8 cellular contexts compared by ENCODE assay signal in genomic region chr3:23202921-23203650, GRCh38. TPM values are rescaled to one million over a fixed set of nuclear protein-coding genes. Genes with fewer than 3 reads are reported as not detected.
DNase-seq lines count a peak whose midpoint lies in the region; ATAC-seq and TF ChIP-seq lines count a peak whose summit lies in the region.

Gene UBE2E2, plus strand, starts transcription at chr3:23203327.

- H2AFZ ChIP-seq in neuron (ENCODE audit: low read depth, low read length) = peak within 1 kb of the TSS; percentile 99

- H3K9me3 Mint-ChIP-seq in CD4-positive, alpha-beta T cell = no peaks in the 10 kb centered on the region

- H3K4me3 Mint-ChIP-seq in CD4-positive, alpha-beta T cell = peak within 1 kb of the TSS; percentile 97

- 0% methylated on average over 7 to 22 of the region's 99 CpGs for WGBS in gastroesophageal sphincter (ENCODE audit: low coverage in 1 of 2), 2 donors
- under 1% methylated on average over 99 of the region's 99 CpGs for whole genome bisulfite sequencing in thymus

- H3K27me3 ChIP-seq in CD4-positive, alpha-beta T cell (ENCODE audit: control insufficient read depth, insufficient read depth, low read length) = no peaks in the 10 kb centered on the region
- H3K27me3 ChIP-seq in gastroesophageal sphincter (no peaks in the 10 kb centered on the region), neuron (ENCODE audit: insufficient read depth, low read length) (peaks cover 5% of the 10 kb centered on the region), thymus (ENCODE audit: control insufficient read depth, insufficient read depth) (no peaks in the 10 kb centered on the region)

- H3K36me3 Mint-ChIP-seq in CD4-positive, alpha-beta T cell (ENCODE audit: low read depth) = peaks cover 9% of the 10 kb centered on the region

- H3K27ac ChIP-seq in CD4-positive, alpha-beta T cell (ENCODE audit: low read depth, low read length) = peak within 1 kb of the TSS; percentile 18
- H3K27ac ChIP-seq in gastroesophageal sphincter (peak within 1 kb of the TSS; percentile 63 to 91 (median 90)), thymus (ENCODE audit: low read depth) (peak within 1 kb of the TSS; percentile 85)

- DNase-seq in CD4-positive, alpha-beta T cell = peak; percentile 17 to 64 (median 37)
- DNase-seq in activated naive CD4-positive, alpha-beta T cell treated with anti-CD3 and anti-CD28 coated beads, Interleukin-2, amount 50 U/mL, for 16 hours = peak; percentile 70

- no peaks in the 10 kb centered on the region for H3K9me3 ChIP-seq in CD4-positive, alpha-beta T cell (ENCODE audit: control insufficient read depth, low read length)
- no peaks in the 10 kb centered on the region for H3K9me3 ChIP-seq in gastroesophageal sphincter
- H3K9me3 ChIP-seq in neuron (ENCODE audit: low read length) = no peaks in the 10 kb centered on the region
- no peaks in the 10 kb centered on the region for H3K9me3 ChIP-seq in thymus (ENCODE audit: control insufficient read depth)

- peak; percentile 66 for ATAC-seq in CD4-positive, alpha-beta T cell (ENCODE audit: poor library complexity)
- ATAC-seq in GM19395 (IDR thresholded peaks at IDR 0.05; ENCODE audit: unreplicated experiment) (peak; percentile 74), HG03460 (IDR thresholded peaks at IDR 0.05; ENCODE audit: unreplicated experiment) (peak; percentile 72), gastroesophageal sphincter (peak; percentile 85)

- no peak for TF ChIP-seq CTCF in CD4-positive, alpha-beta T cell (IDR thresholded peaks at IDR 0.05)
- TF ChIP-seq CTCF in gastroesophageal sphincter (IDR thresholded peaks at IDR 0.05) = peak in 1 of 4 experiments; percentile 3

- POLR2A ChIA-PET in CD4-positive, alpha-beta T cell (lab: Charles Lee) = interaction anchor here (1.2 kb wide), 1 partner anchor 714 kb away, joined by 3 read pairs; the partner anchor contains the start of genes NKIRAS1 and RPL15

- TF ChIP-seq POLR2A in gastroesophageal sphincter (IDR thresholded peaks at IDR 0.05) = peak; percentile 64 to 73

- TF ChIP-seq EP300 in gastroesophageal sphincter (IDR thresholded peaks at IDR 0.05) = no peak

- peak within 1 kb of the TSS; percentile 86 for H3K27ac Mint-ChIP-seq in CD4-positive, alpha-beta T cell

- peak within 1 kb of the TSS; percentile 87 to 95 for H3K4me3 ChIP-seq in gastroesophageal sphincter
- peak within 1 kb of the TSS; percentile 92 for H3K4me3 ChIP-seq in neuron (ENCODE audit: low read length)
- H3K4me3 ChIP-seq in thymus (ENCODE audit: low read length) = peak within 1 kb of the TSS; percentile 99

- CTCF ChIA-PET in CD4-positive, alpha-beta T cell (lab: Charles Lee) = no interaction called here

- intact Hi-C loops in CD4-positive, alpha-beta T cell (cut with DNase I, micrococcal nuclease) = loop anchor here in 1 of 2 experiments (5.0 to 10.0 kb wide), 2 partner anchors 599 to 742 kb away; partner anchors contain the start of gene NR1D2

- peaks cover 15% of the 10 kb centered on the region for H3K27me3 Mint-ChIP-seq in CD4-positive, alpha-beta T cell

- H3K4me1 ChIP-seq in gastroesophageal sphincter (peaks cover 0 to 32% (median 0%) of the 10 kb centered on the region in 3 donors), neuron (ENCODE audit: insufficient read depth, low read length) (peaks cover 13% of the 10 kb centered on the region), thymus (ENCODE audit: control insufficient read depth, insufficient read depth, low read length) (peaks cover 9% of the 10 kb centered on the region)

- H3K4me1 Mint-ChIP-seq in CD4-positive, alpha-beta T cell (ENCODE audit: low read depth) = peaks cover 33% of the 10 kb centered on the region

- H3K36me3 ChIP-seq in gastroesophageal sphincter (no peaks in the 10 kb centered on the region), neuron (ENCODE audit: insufficient read depth, low read length) (no peaks in the 10 kb centered on the region), thymus (ENCODE audit: control insufficient read depth, insufficient read depth) (no peaks in the 10 kb centered on the region)

TF ChIP-seq in PFSK-1, 5 proteins besides CTCF, POLR2A, EP300 and RAD21:
- peak; percentile 43; the same call in 1 of the 2 replicates for TF ChIP-seq POLR2AphosphoS5 (IDR thresholded peaks at IDR 0.05; ENCODE audit: low read depth, low read length)
- no peak; the same call in 1 of the 2 replicates for TF ChIP-seq SIN3A (IDR thresholded peaks at IDR 0.05; ENCODE audit: borderline replicate concordance, insufficient read depth, low read length)
- TF ChIP-seq REST (IDR thresholded peaks at IDR 0.05; ENCODE audit: insufficient read depth in 1 of 2, low read depth in 2 of 2, low read length in 2 of 2) = 0 out of 4 replicates have a peak, but pooled peaks of 1 of the 2 experiments have one; percentile 10
- peak; percentile 62; the same call in 1 of the 2 replicates for TF ChIP-seq TAF1 (IDR thresholded peaks at IDR 0.05; ENCODE audit: borderline replicate concordance, insufficient read depth, low read length)
- TF ChIP-seq FOXP2 (optimal IDR thresholded peaks at IDR 0.05; ENCODE audit: borderline replicate concordance, extremely low read depth, extremely low read length, insufficient read depth) = no peak
TF ChIP-seq in PFSK-1: peak in this region for 3.

RNA-seq across cellular contexts. Expression of gene UBE2E2, which starts in this region (rescaled TPM):
- 10 to 100 TPM; 14.1 to 20.2 TPM for total RNA-seq in CD4-positive, alpha-beta T cell
- polyA plus RNA-seq in PFSK-1 (2012; ENCODE audit: insufficient read length, low read depth) = 12.7 TPM
- total RNA-seq in gastroesophageal sphincter = 100 to 1,000 TPM in 1 of 4 donors, 10 to 100 TPM in 3; 35.8 to 114 (median 70.2) TPM
- 32.9 TPM for polyA plus RNA-seq in thymus

Comparison
In these comparisons a context has a peak if more than half of its experiments do, and no peak if none do; other contexts are left out.
1. Peak in every context shown above with its lines: DNase-seq, ATAC-seq, H3K4me3 ChIP-seq and H3K27ac ChIP-seq.
2. H3K27ac ChIP-seq: peak in every context shown above with its lines; median percentile 90 in gastroesophageal sphincter; 85 in thymus; 18 in CD4-positive, alpha-beta T cell.